ENCODE assay signal across 23 cellular contexts in the genomic region with DNA sequence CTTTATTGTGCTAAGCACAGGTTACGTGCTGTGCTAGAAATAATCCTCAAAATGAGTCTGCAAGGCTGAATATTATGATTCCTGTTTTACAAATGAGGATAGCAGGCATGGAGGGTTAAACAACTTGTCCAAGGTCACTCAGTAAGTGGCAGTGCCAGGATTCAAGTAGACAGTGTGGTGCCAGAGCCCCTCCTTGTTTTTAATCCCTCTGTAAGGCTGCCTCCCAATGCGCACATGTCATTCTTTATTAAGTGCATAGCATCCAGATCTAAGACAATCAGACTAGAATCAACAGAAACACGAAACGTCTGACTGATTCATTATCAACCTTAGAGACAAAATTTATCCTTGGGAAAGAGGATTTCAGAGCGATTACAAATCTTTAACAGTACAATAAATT.
DNase-seq lines count a peak whose midpoint lies in the region; ATAC-seq and TF ChIP-seq lines count a peak whose summit lies in the region.
"Had no signal": no experiment of that assay in that cellular context is flagged by ENCODE, and none has a peak within 500 bp of the region (broad histone marks: within the 10 kb centered on the region; RNA-seq: fewer than 3 reads in every experiment).

No MANE protein-coding gene starts in this region.

- H3K36me3 ChIP-seq in HAP-1 (replicated peaks) (no peaks in the 10 kb centered on the region), heart right ventricle (no peaks in the 10 kb centered on the region), psoas muscle (ENCODE audit: insufficient read depth in 1 of 2, low read depth in 1 of 2) (no peaks in the 10 kb centered on the region)
- H3K36me3 ChIP-seq: BLaER1 had no signal

- H3K4me3 ChIP-seq in HAP-1 = no peak overlapping the region
- H3K4me3 ChIP-seq in heart right ventricle = no peak overlapping the region
- H3K4me3 ChIP-seq in psoas muscle = no peak overlapping the region
- H3K4me3 ChIP-seq: BLaER1 had no signal

- in situ Hi-C loops in HAP-1 (cut with MboI; ENCODE audit: low sequenced_read_pairs) = no loop called here

- no peaks in the 10 kb centered on the region for H3K27me3 ChIP-seq in HAP-1 (ENCODE audit: low read depth)
- H3K27me3 ChIP-seq in heart right ventricle = no peaks in the 10 kb centered on the region
- no peaks in the 10 kb centered on the region for H3K27me3 ChIP-seq in psoas muscle (ENCODE audit: insufficient read depth in 3 of 3, low read length in 2 of 3)
- H3K27me3 ChIP-seq: BLaER1 had no signal

- H3K9me3 ChIP-seq in HAP-1 = no peaks in the 10 kb centered on the region
- H3K9me3 ChIP-seq in heart right ventricle = no peaks in the 10 kb centered on the region
- no peaks in the 10 kb centered on the region for H3K9me3 ChIP-seq in psoas muscle
- H3K9me3 ChIP-seq: BLaER1, Caco-2 had no signal

- WGBS in heart right ventricle, 2 donors = 62 to 72% methylated on average over 5 of the region's 5 CpGs
- 77 to 84% (median 80%) methylated on average over 5 of the region's 5 CpGs for WGBS in psoas muscle, 3 donors

- intact Hi-C loops in heart right ventricle (cut with DNase I) (loop anchor here in 1 of 10 donors (5.0 kb wide), 1 partner anchor 837 kb away; no protein-coding TSS in a partner anchor), psoas muscle (cut with DNase I) (loop anchor here in 1 of 2 donors (5.0 kb wide), 1 partner anchor 1287 kb away; no protein-coding TSS in a partner anchor)

- TF ChIP-seq CTCF in heart right ventricle (IDR thresholded peaks at IDR 0.05) (no peak), psoas muscle (IDR thresholded peaks at IDR 0.05) (no peak)

- DNase-seq in D341Med (ENCODE audit: low spot score) (peak; percentile 63), HAP-1 (ENCODE audit: low spot score in 2 of 2) (peak; percentile 11 to 15), NCI-H82 treated with DMSO at 0.1 percent for 48 hours (lab: John Stamatoyannopoulos, UW; ENCODE audit: unreplicated experiment) (peak; percentile 16), heart right ventricle (no peak), psoas muscle (no peak), NCI-H1694 treated with DMSO at 0.1 percent for 48 hours (lab: John Stamatoyannopoulos, UW) (no peak)
- DNase-seq in activated T-cell treated with anti-CD3 and anti-CD28 coated beads, Interleukin-2, amount 50 U/mL, for 48 hours = no peak
- DNase-seq: ACHN; Caco-2; CD4-positive, alpha-beta T cell; GOT3; IMR-90; NCI-H1092 treated with DMSO at 0.1 percent for 48 hours; NCI-H1436 treated with DMSO at 0.1 percent for 48 hours; NCI-H2029; NCI-H2171 treated with DMSO at 0.1 percent for 48 hours; NCI-H446 treated with DMSO at 0.1 percent for 48 hours; NCI-H774; SHP77 treated with DMSO at 0.1 percent for 48 hours; T-cell had no signal

- H3K27ac ChIP-seq in heart right ventricle (no peak overlapping the region), psoas muscle (no peak overlapping the region)
- H3K27ac ChIP-seq: BLaER1, KMS-11 had no signal

- H3K4me1 ChIP-seq in HAP-1 (peaks cover 4% of the 10 kb centered on the region), heart right ventricle (peaks cover 0 to 11% (median 6%) of the 10 kb centered on the region in 9 donors), psoas muscle (no peaks in the 10 kb centered on the region)
- H3K4me1 ChIP-seq: Caco-2 had no signal

- peak in 5 of 8 donors; percentile 66 to 86 (median 83) for ATAC-seq in heart right ventricle
- no peak for ATAC-seq in psoas muscle
- ATAC-seq: HCT116, T-cell had no signal

Comparison
In these comparisons a context has a peak if more than half of its experiments do, and no peak if none do; other contexts are left out.
1. DNase-seq: peak in D341Med (single experiment), HAP-1 (2 of 2) and NCI-H82 treated with DMSO at 0.1 percent for 48 hours (single experiment); none in heart right ventricle (0 of 2), activated T-cell treated with anti-CD3 and anti-CD28 coated beads, Interleukin-2, amount 50 U/mL, for 48 hours (0 of 2), psoas muscle (0 of 2) and NCI-H1694 treated with DMSO at 0.1 percent for 48 hours (single experiment).
2. ATAC-seq: peak in heart right ventricle (5 of 8); none in psoas muscle (0 of 4).